ENCODE assay signal across 1 cellular context in genomic region chr5:59430066-59430702, GRCh38.
TF ChIP-seq lines count a peak whose summit lies in the region.

No MANE protein-coding gene starts in this region.

TF ChIP-seq in GM23338, 12 proteins besides CTCF, POLR2A, EP300 and RAD21 (continued from another document):
- TF ChIP-seq REST (IDR thresholded peaks at IDR 0.05; ENCODE audit: unreplicated experiment) = no peak
- no peak for TF ChIP-seq POLR2AphosphoS5 (IDR thresholded peaks at IDR 0.05; ENCODE audit: low read depth)
- no peak for TF ChIP-seq ZNF114 (CRISPR knock-in tag; IDR thresholded peaks at IDR 0.05)
- TF ChIP-seq JUNB (IDR thresholded peaks at IDR 0.05; ENCODE audit: unreplicated experiment) = no peak
- TF ChIP-seq STAT1 (IDR thresholded peaks at IDR 0.05; ENCODE audit: unreplicated experiment) = no peak
- no peak for TF ChIP-seq EZH2phosphoT487 (IDR thresholded peaks at IDR 0.05; ENCODE audit: unreplicated experiment)
TF ChIP-seq in GM23338: peak in this region for 0.
